Comparison of ENCODE assay signal across 20 cellular contexts in the genomic region with DNA sequence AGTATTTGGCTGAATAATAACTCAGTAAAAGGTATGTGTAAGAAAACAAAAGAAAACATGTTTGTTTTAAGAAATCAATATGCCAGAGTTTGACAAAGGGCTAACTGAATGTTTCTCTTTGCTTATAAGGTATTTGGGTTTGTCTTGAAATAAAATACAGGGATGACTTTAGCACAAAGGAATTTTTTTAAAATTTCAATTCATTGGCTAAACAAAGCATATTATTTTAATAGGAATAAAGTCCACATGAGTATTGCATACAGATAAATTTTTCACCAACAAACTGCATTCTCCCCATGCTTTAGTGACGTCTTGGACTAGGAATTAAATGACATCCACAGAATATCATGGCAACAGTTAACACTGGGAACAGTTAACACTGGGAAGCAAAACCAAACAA.
DNase-seq lines count a peak whose midpoint lies in the region; ATAC-seq and TF ChIP-seq lines count a peak whose summit lies in the region.
"Had no signal": no experiment of that assay in that cellular context is flagged by ENCODE, and none has a peak within 500 bp of the region (broad histone marks: within the 10 kb centered on the region; RNA-seq: fewer than 3 reads in every experiment).

No MANE protein-coding gene starts in this region.

- H3K4me2 ChIP-seq in skeletal muscle satellite cell (ENCODE audit: low read length) = peak overlapping the region; percentile 52

- H3K4me3 ChIP-seq in fibroblast of pulmonary artery (replicated peaks; ENCODE audit: low read depth, low read length) = no peak overlapping the region
- H3K4me3 ChIP-seq in skeletal muscle satellite cell (ENCODE audit: low read length) = peak overlapping the region; percentile 18
- H3K4me3 ChIP-seq: sigmoid colon had no signal

- peak overlapping the region; percentile 45 for H3K9ac ChIP-seq in skeletal muscle satellite cell (ENCODE audit: low read depth, low read length)

- no peak for TF ChIP-seq CTCF in fibroblast of pulmonary artery (IDR thresholded peaks at IDR 0.05; ENCODE audit: low read length, missing control alignments)

- peaks cover 21% of the 10 kb centered on the region for H3K4me1 ChIP-seq in skeletal muscle satellite cell (ENCODE audit: control insufficient read depth, insufficient read depth, low read length)
- H3K4me1 ChIP-seq: sigmoid colon had no signal

- H3K36me3 ChIP-seq in skeletal muscle satellite cell (ENCODE audit: insufficient read depth, low read length) = no peaks in the 10 kb centered on the region
- H3K36me3 ChIP-seq: sigmoid colon had no signal

- peak; percentile 73 for DNase-seq in EL
- peak; percentile 55 for DNase-seq in fibroblast of pulmonary artery (ENCODE audit: low read depth)
- no peak for DNase-seq in left lobe of liver (ENCODE audit: low spot score)
- no peak for DNase-seq in NCI-H1930 (lab: John Stamatoyannopoulos, UW)
- no peak for DNase-seq in NCI-H748 treated with DMSO at 0.1 percent for 48 hours (lab: John Stamatoyannopoulos, UW)
- DNase-seq: activated CD4-positive, alpha-beta T cell treated with anti-CD3 and anti-CD28 coated beads for 36 hours; activated CD8-positive, alpha-beta memory T cell treated with anti-CD3 and anti-CD28 coated beads, Interleukin-2, amount 10 ng/mL, durations not matched to agents 7 days and 5 days; cortex of kidney; DMS79; head of caudate nucleus; Karpas-422; NCI-H1048; NCI-H187; NCI-H446; nephron progenitor cell; SIG-M5; sigmoid colon; substantia nigra had no signal

- peak; percentile 82 for ATAC-seq in SK-N-SH treated with all-trans-retinoic acid at 6 μM for 48 hours
- ATAC-seq in left lobe of liver = no peak
- ATAC-seq: activated CD4-positive, alpha-beta T cell treated with anti-CD3 and anti-CD28 coated beads for 36 hours; activated CD8-positive, alpha-beta memory T cell treated with anti-CD3 and anti-CD28 coated beads, Interleukin-2, amount 10 ng/mL, durations not matched to agents 7 days and 5 days had no signal

- H3K27me3 ChIP-seq in skeletal muscle satellite cell (ENCODE audit: control insufficient read depth, insufficient read depth, low read length) = no peaks in the 10 kb centered on the region
- H3K27me3 ChIP-seq: sigmoid colon had no signal

- no peaks in the 10 kb centered on the region for H3K9me3 ChIP-seq in skeletal muscle satellite cell (replicated peaks; ENCODE audit: low read length)
- H3K9me3 ChIP-seq: sigmoid colon had no signal

TF ChIP-seq in SK-N-SH treated with all-trans-retinoic acid at 6 μM for 48 hours, 23 proteins besides CTCF, POLR2A, EP300 and RAD21:
- TF ChIP-seq PATZ1 (CRISPR knock-in tag; IDR thresholded peaks at IDR 0.05; ENCODE audit: borderline replicate concordance) (no peak), OSR1 (CRISPR knock-in tag; IDR thresholded peaks at IDR 0.05) (no peak), CSDC2 (CRISPR knock-in tag; IDR thresholded peaks at IDR 0.05) (no peak), TOX (CRISPR knock-in tag; IDR thresholded peaks at IDR 0.05; ENCODE audit: borderline replicate concordance) (no peak), BACH2 (CRISPR knock-in tag; IDR thresholded peaks at IDR 0.05; ENCODE audit: borderline replicate concordance) (no peak), SNAI2 (CRISPR knock-in tag; IDR thresholded peaks at IDR 0.05) (no peak), RARB (CRISPR knock-in tag; IDR thresholded peaks at IDR 0.05) (no peak), ZNF70 (CRISPR knock-in tag; IDR thresholded peaks at IDR 0.05) (no peak), PPARA (CRISPR knock-in tag; IDR thresholded peaks at IDR 0.05; ENCODE audit: borderline replicate concordance) (no peak), ESRRG (CRISPR knock-in tag; IDR thresholded peaks at IDR 0.05) (no peak), ISL1 (CRISPR knock-in tag; IDR thresholded peaks at IDR 0.05) (no peak), GLIS3 (CRISPR knock-in tag; IDR thresholded peaks at IDR 0.05) (no peak)
- TF ChIP-seq, protein P1, sequence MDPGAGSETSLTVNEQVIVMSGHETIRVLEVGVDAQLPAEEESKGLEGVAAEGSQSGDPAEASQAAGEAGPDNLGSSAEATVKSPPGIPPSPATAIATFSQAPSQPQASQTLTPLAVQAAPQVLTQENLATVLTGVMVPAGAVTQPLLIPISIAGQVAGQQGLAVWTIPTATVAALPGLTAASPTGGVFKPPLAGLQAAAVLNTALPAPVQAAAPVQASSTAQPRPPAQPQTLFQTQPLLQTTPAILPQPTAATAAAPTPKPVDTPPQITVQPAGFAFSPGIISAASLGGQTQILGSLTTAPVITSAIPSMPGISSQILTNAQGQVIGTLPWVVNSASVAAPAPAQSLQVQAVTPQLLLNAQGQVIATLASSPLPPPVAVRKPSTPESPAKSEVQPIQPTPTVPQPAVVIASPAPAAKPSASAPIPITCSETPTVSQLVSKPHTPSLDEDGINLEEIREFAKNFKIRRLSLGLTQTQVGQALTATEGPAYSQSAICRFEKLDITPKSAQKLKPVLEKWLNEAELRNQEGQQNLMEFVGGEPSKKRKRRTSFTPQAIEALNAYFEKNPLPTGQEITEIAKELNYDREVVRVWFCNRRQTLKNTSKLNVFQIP (CRISPR knock-in tag; IDR thresholded peaks at IDR 0.05; ENCODE audit: borderline replicate concordance, low read depth) = no peak

Comparison
In these comparisons a context has a peak if more than half of its experiments do, and no peak if none do; other contexts are left out.
1. DNase-seq: peak in EL (single experiment) and fibroblast of pulmonary artery (single experiment); none in left lobe of liver (single experiment), NCI-H1930 (0 of 2) and NCI-H748 treated with DMSO at 0.1 percent for 48 hours (single experiment).